1 cellular context compared by ENCODE assay signal in genomic region chr2:77190721-77191346, GRCh38.
TF ChIP-seq lines count a peak whose summit lies in the region.

No MANE protein-coding gene starts in this region.

TF ChIP-seq in HepG2, 621 proteins besides CTCF, POLR2A, EP300 and RAD21 (continued from another document):
- no peak for TF ChIP-seq USF2 (IDR thresholded peaks at IDR 0.05; ENCODE audit: low read depth, low read length)
- TF ChIP-seq USF2 (CRISPR knock-in tag; IDR thresholded peaks at IDR 0.05; ENCODE audit: borderline replicate concordance), result no peak
- TF ChIP-seq HNF4A (CRISPR knock-in tag; IDR thresholded peaks at IDR 0.05), result peak; percentile 93
- 0 out of 2 replicates have a peak, but pooled peaks have one; percentile 45 for TF ChIP-seq FOXK1 (CRISPR knock-in tag; IDR thresholded peaks at IDR 0.05; ENCODE audit: borderline replicate concordance, low read depth)
- no peak for TF ChIP-seq ZNF468 (CRISPR knock-in tag; IDR thresholded peaks at IDR 0.05)
- no peak for TF ChIP-seq SOX13 (IDR thresholded peaks at IDR 0.05)
- TF ChIP-seq SOX13 (CRISPR knock-in tag; conservative IDR thresholded peaks at IDR 0.05 in 1 of 2, IDR thresholded peaks at IDR 0.05 in 1 of 2), result peak in 1 of 2 experiments; percentile 56; a peak in 1 of 4 replicates
- TF ChIP-seq FOXP1 (IDR thresholded peaks at IDR 0.05), result no peak
- peak; percentile 88 for TF ChIP-seq FOXP1 (CRISPR knock-in tag; IDR thresholded peaks at IDR 0.05)
- peak; percentile 21; the same call in 1 of the 2 replicates for TF ChIP-seq DRAP1 (CRISPR knock-in tag; IDR thresholded peaks at IDR 0.05)
- TF ChIP-seq TGIF2 (CRISPR knock-in tag; IDR thresholded peaks at IDR 0.05), result no peak
- TF ChIP-seq MED1 (CRISPR knock-in tag; IDR thresholded peaks at IDR 0.05), result peak; percentile 14; the same call in 1 of the 2 replicates
- no peak for TF ChIP-seq TOE1 (CRISPR knock-in tag; IDR thresholded peaks at IDR 0.05)
- no peak for TF ChIP-seq SNAI1 (CRISPR knock-in tag; IDR thresholded peaks at IDR 0.05; ENCODE audit: borderline replicate concordance)
- peak; percentile 51; the same call in 1 of the 2 replicates for TF ChIP-seq RXRB (CRISPR knock-in tag; IDR thresholded peaks at IDR 0.05; ENCODE audit: borderline replicate concordance)
- peak; percentile 94 for TF ChIP-seq FOXA3 (CRISPR knock-in tag; IDR thresholded peaks at IDR 0.05)
- TF ChIP-seq FOXA1 (IDR thresholded peaks at IDR 0.05), result peak; percentile 42; the same call in 1 of the 2 replicates
- peak; percentile 66 for TF ChIP-seq FOXA1 (CRISPR knock-in tag; IDR thresholded peaks at IDR 0.05)
- peak; percentile 66 for TF ChIP-seq HNF4G (IDR thresholded peaks at IDR 0.05; ENCODE audit: borderline replicate concordance, low read depth, low read length)
- TF ChIP-seq HNF4G (CRISPR knock-in tag; IDR thresholded peaks at IDR 0.05; ENCODE audit: borderline replicate concordance, low read depth), result no peak
- no peak for TF ChIP-seq ZNF17 (CRISPR knock-in tag; IDR thresholded peaks at IDR 0.05)
- TF ChIP-seq NFIC (IDR thresholded peaks at IDR 0.05; ENCODE audit: low read length), result peak; percentile 90; the same call in 1 of the 2 replicates
- peak; percentile 15; the same call in 1 of the 2 replicates for TF ChIP-seq THAP11 (CRISPR knock-in tag; IDR thresholded peaks at IDR 0.05)
- TF ChIP-seq KAT8 (CRISPR knock-in tag; IDR thresholded peaks at IDR 0.05), result peak; percentile 56; the same call in 1 of the 2 replicates
- TF ChIP-seq ZNF816 (CRISPR knock-in tag; IDR thresholded peaks at IDR 0.05; ENCODE audit: borderline replicate concordance), result 0 out of 2 replicates have a peak, but pooled peaks have one; percentile 45
- TF ChIP-seq ZKSCAN8 (CRISPR knock-in tag; IDR thresholded peaks at IDR 0.05; ENCODE audit: borderline replicate concordance), result 0 out of 2 replicates have a peak, but pooled peaks have one; percentile 16
- TF ChIP-seq ZNF550 (CRISPR knock-in tag; IDR thresholded peaks at IDR 0.05; ENCODE audit: borderline replicate concordance), result no peak
- peak in 1 of 2 experiments; percentile 49; a peak in 1 of 4 replicates for TF ChIP-seq ATF4 (CRISPR knock-in tag; IDR thresholded peaks at IDR 0.05)
- TF ChIP-seq ISL2 (CRISPR knock-in tag; IDR thresholded peaks at IDR 0.05), result peak; percentile 65; the same call in 1 of the 2 replicates
- no peak for TF ChIP-seq SP140L (CRISPR knock-in tag; IDR thresholded peaks at IDR 0.05; ENCODE audit: borderline replicate concordance)
- no peak for TF ChIP-seq MYPOP (CRISPR knock-in tag; IDR thresholded peaks at IDR 0.05)
- TF ChIP-seq, protein P1, sequence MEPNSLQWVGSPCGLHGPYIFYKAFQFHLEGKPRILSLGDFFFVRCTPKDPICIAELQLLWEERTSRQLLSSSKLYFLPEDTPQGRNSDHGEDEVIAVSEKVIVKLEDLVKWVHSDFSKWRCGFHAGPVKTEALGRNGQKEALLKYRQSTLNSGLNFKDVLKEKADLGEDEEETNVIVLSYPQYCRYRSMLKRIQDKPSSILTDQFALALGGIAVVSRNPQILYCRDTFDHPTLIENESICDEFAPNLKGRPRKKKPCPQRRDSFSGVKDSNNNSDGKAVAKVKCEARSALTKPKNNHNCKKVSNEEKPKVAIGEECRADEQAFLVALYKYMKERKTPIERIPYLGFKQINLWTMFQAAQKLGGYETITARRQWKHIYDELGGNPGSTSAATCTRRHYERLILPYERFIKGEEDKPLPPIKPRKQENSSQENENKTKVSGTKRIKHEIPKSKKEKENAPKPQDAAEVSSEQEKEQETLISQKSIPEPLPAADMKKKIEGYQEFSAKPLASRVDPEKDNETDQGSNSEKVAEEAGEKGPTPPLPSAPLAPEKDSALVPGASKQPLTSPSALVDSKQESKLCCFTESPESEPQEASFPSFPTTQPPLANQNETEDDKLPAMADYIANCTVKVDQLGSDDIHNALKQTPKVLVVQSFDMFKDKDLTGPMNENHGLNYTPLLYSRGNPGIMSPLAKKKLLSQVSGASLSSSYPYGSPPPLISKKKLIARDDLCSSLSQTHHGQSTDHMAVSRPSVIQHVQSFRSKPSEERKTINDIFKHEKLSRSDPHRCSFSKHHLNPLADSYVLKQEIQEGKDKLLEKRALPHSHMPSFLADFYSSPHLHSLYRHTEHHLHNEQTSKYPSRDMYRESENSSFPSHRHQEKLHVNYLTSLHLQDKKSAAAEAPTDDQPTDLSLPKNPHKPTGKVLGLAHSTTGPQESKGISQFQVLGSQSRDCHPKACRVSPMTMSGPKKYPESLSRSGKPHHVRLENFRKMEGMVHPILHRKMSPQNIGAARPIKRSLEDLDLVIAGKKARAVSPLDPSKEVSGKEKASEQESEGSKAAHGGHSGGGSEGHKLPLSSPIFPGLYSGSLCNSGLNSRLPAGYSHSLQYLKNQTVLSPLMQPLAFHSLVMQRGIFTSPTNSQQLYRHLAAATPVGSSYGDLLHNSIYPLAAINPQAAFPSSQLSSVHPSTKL (CRISPR knock-in tag; IDR thresholded peaks at IDR 0.05), result peak; percentile 92
- TF ChIP-seq, protein P2, sequence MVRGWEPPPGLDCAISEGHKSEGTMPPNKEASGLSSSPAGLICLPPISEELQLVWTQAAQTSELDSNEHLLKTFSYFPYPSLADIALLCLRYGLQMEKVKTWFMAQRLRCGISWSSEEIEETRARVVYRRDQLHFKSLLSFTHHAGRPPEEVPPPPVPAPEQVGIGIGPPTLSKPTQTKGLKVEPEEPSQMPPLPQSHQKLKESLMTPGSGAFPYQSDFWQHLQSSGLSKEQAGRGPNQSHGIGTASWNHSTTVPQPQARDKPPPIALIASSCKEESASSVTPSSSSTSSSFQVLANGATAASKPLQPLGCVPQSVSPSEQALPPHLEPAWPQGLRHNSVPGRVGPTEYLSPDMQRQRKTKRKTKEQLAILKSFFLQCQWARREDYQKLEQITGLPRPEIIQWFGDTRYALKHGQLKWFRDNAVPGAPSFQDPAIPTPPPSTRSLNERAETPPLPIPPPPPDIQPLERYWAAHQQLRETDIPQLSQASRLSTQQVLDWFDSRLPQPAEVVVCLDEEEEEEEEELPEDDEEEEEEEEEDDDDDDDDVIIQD (CRISPR knock-in tag; IDR thresholded peaks at IDR 0.05; ENCODE audit: low read depth), result peak; percentile 90
